8 cellular contexts compared by ENCODE assay signal in genomic region chr9:21995652-21996275, GRCh38. TPM values are rescaled to one million over a fixed set of nuclear protein-coding genes. Genes with fewer than 3 reads are reported as not detected.
A peak's percentile ranks its signal among the peaks of the same experiment; 100 is the strongest.
DNase-seq lines count a peak whose midpoint lies in the region; ATAC-seq, FAIRE-seq and TF ChIP-seq lines count a peak whose summit lies in the region.

No MANE protein-coding gene starts in this region.

- no TSS peak for BruUV-seq in GM12878 (replicated peaks; lab: Mats Ljungman, UMichigan)

- H3K4me3 ChIP-seq in GM12878 (peak overlapping the region; percentile 89), iPS-20b (ENCODE audit: low read length) (peak overlapping the region; percentile 80), skeletal muscle satellite cell (ENCODE audit: low read length) (peak overlapping the region; percentile 90)

- 18% methylated on average over 51 of the region's 51 CpGs for WGBS in GM12878 (ENCODE audit: insufficient coverage, insufficient replicate concordance, low lambda C conversion rate, missing lambda C conversion rate)

- H3K4me1 ChIP-seq in GM12878 (ENCODE audit: control insufficient read depth, insufficient read depth, low read length) (peaks cover 4% of the 10 kb centered on the region; the same call in 1 of the 2 replicates), iPS-20b (ENCODE audit: insufficient read depth, low read length) (peaks cover 16% of the 10 kb centered on the region), skeletal muscle satellite cell (ENCODE audit: control insufficient read depth, insufficient read depth, low read length) (peaks cover 26% of the 10 kb centered on the region)

- no peaks in the 10 kb centered on the region for H3K27me3 ChIP-seq in GM12878 (replicated peaks in 1 of 2; ENCODE audit: control insufficient read depth in 2 of 2, insufficient read depth in 2 of 2, low read length in 1 of 2)
- peaks cover 99% of the 10 kb centered on the region for H3K27me3 ChIP-seq in iPS-20b (ENCODE audit: insufficient read depth, low read length)
- no peaks in the 10 kb centered on the region for H3K27me3 ChIP-seq in skeletal muscle satellite cell (ENCODE audit: control insufficient read depth, insufficient read depth, low read length)

- TF ChIP-seq CTCF in GM12878 (IDR thresholded peaks at IDR 0.05 in 2 of 3, conservative IDR thresholded peaks at IDR 0.05 in 1 of 3; ENCODE audit: control insufficient read depth in 2 of 3, extremely low read depth in 1 of 3, insufficient read depth in 1 of 3, low read depth in 3 of 3, low read length in 3 of 3): peak in 2 of 3 experiments; percentile 12 to 30; a peak in 4 of 6 replicates

- ATAC-seq in GM21390 (IDR thresholded peaks at IDR 0.05; ENCODE audit: unreplicated experiment): peak; percentile 27
- ATAC-seq in GM12878: peak; percentile 29

- H3K36me3 ChIP-seq in GM12878 (ENCODE audit: control insufficient read depth in 2 of 2, insufficient read depth in 2 of 2, low read length in 1 of 2) (no peaks in the 10 kb centered on the region), iPS-20b (ENCODE audit: insufficient read depth, low read depth, low read length) (no peaks in the 10 kb centered on the region), skeletal muscle satellite cell (ENCODE audit: insufficient read depth, low read length) (no peaks in the 10 kb centered on the region)

- RAD21 ChIA-PET in GM12878 (lab: Charles Lee; ENCODE audit: unreplicated experiment): interaction anchor here (1.4 to 1.9 kb wide), 3 partner anchors 9 to 182 kb away, joined by 3 to 6 read pairs (median 4); partner anchors contain the start of gene CDKN2B

- no peak for TF ChIP-seq POLR2A in GM12878 (IDR thresholded peaks at IDR 0.05; ENCODE audit: low read depth, low read length)

- CTCF ChIA-PET in GM12878 (lab: Yijun Ruan, JAX): interaction anchor here (0.6 to 7.9 kb wide), 5 partner anchors 12 to 1110 kb away, joined by 3 to 54 read pairs (median 4); partner anchors contain the start of gene CDKN2B

- H3K9me3 ChIP-seq in GM12878 (replicated peaks; ENCODE audit: control insufficient read depth, insufficient read depth, low read length): no peaks in the 10 kb centered on the region
- H3K9me3 ChIP-seq in iPS-20b (ENCODE audit: insufficient read depth, low read depth, low read length): no peaks in the 10 kb centered on the region
- H3K9me3 ChIP-seq in skeletal muscle satellite cell (replicated peaks; ENCODE audit: low read length): no peaks in the 10 kb centered on the region

- SMC1A ChIA-PET in GM12878 (lab: Charles Lee; ENCODE audit: uncharacterized antibody, unreplicated experiment): interaction anchor here (3.8 kb wide), 1 partner anchor 13 kb away, joined by 16 read pairs; the partner anchor contains the start of gene CDKN2B

- H2AFZ ChIP-seq in GM12878 (ENCODE audit: control insufficient read depth, low read depth, low read length): peak overlapping the region; percentile 93

- TF ChIP-seq EP300 in GM12878 (IDR thresholded peaks at IDR 0.05; ENCODE audit: borderline replicate concordance in 1 of 2, control insufficient read depth in 1 of 2, low read depth in 2 of 2, low read length in 2 of 2): no peak

- no peaks in the 10 kb centered on the region for H4K20me1 ChIP-seq in GM12878 (ENCODE audit: control insufficient read depth, insufficient read depth)

- POLR2A ChIA-PET in GM12878 (lab: Charles Lee): no interaction called here

- DNase-seq in COLO668 (lab: John Stamatoyannopoulos, UW; ENCODE audit: unreplicated experiment) (peak; percentile 60), NCI-H69 (lab: John Stamatoyannopoulos, UW) (peak; percentile 84), GM12878 (ENCODE audit: low read depth, low spot score) (no peak), OCI-M2 (lab: John Stamatoyannopoulos, UW; ENCODE audit: unreplicated experiment) (no peak), activated gamma-delta T cell (lab: John Stamatoyannopoulos, UW) (no peak)

- H3K27ac ChIP-seq in GM12878 (ENCODE audit: control insufficient read depth, insufficient read depth) (peak overlapping the region; percentile 91; the same call in 1 of the 2 replicates), iPS-20b (ENCODE audit: low read length) (no peak overlapping the region)

- H3K79me2 ChIP-seq in GM12878 (ENCODE audit: control insufficient read depth, insufficient read depth, low read length): peaks cover 29% of the 10 kb centered on the region

- TF ChIP-seq RAD21 in GM12878 (IDR thresholded peaks at IDR 0.05; ENCODE audit: insufficient read depth, low read depth, low read length): no peak

- H3K4me2 ChIP-seq in GM12878 (ENCODE audit: control insufficient read depth, insufficient read depth) (peak overlapping the region; percentile 96), skeletal muscle satellite cell (ENCODE audit: low read length) (peak overlapping the region; percentile 83)

- FAIRE-seq in GM12878 (lab: Jason Lieb, UNC): no peak

- H3K9ac ChIP-seq in GM12878 (ENCODE audit: control insufficient read depth, insufficient read depth, low read length): peak overlapping the region; percentile 69
- no peak overlapping the region for H3K9ac ChIP-seq in iPS-20b (ENCODE audit: low read depth, low read length)
- peak overlapping the region; percentile 89 for H3K9ac ChIP-seq in skeletal muscle satellite cell (ENCODE audit: low read depth, low read length)

- intact Hi-C loops in GM12878 (cut with micrococcal nuclease; ENCODE audit: unreplicated experiment): no loop called here

- in situ Hi-C loops in GM12878 (cut with MboI): no loop called here

TF ChIP-seq in GM12878, 131 proteins besides CTCF, POLR2A, EP300 and RAD21 (continues in another document):
- TF ChIP-seq RUNX3 (IDR thresholded peaks at IDR 0.05; ENCODE audit: low read length) (peak; percentile 27), SUZ12 (IDR thresholded peaks at IDR 0.05; ENCODE audit: unreplicated experiment) (peak; percentile 54), CBFB (IDR thresholded peaks at IDR 0.05; ENCODE audit: low read depth) (0 out of 2 replicates have a peak, but pooled peaks have one; percentile 16), ZNF384 (IDR thresholded peaks at IDR 0.05; ENCODE audit: borderline replicate concordance, low read depth, low read length) (no peak)

RNA-seq across cellular contexts. Expression of gene CDKN2B-AS1, which starts 1.2 kb away (rescaled TPM):
- 2.9 and 3.3 TPM in 2 replicates for total RNA-seq in GM12878 (2013; cell fraction: nucleolus; rRNA removed)
- total RNA-seq in GM12878 (2014; rRNA removed) (1.0 and 2.0 TPM in 2 replicates), GM12878 (2014; rRNA removed; fragmentation: Illumina TruSeq; extraction: Trizol) (1.5 and 1.7 TPM in 2 replicates), GM12878 (2021) (0.98 and 1.3 TPM in 2 replicates)
- polyA plus RNA-seq in GM12878 (2011; ENCODE audit: low read depth): 0.49 TPM
- polyA plus RNA-seq in GM12878 (2011; rRNA removed) (1.5 and 1.9 TPM in 2 replicates), GM12878 (2014; fragmentation: Illumina TruSeq; extraction: Trizol) (0.38 and 0.69 TPM in 2 replicates), GM12878 (2014; fragmentation: Nextera tagmentation; extraction: Ambion mirVana) (under 1 TPM in 1 of 2 experiments, not detected in 1; 0.22 TPM), GM12878 (2014; rRNA removed) (2.1 and 2.2 TPM in 2 replicates), GM12878 (2016; fragmentation: Nextera tagmentation; extraction: Ambion mirVana) (under 1 TPM; 0.66 to 0.88 TPM)
- 0.55 and 0.94 TPM in 2 replicates for polyA plus RNA-seq in GM12878 (2011; cell fraction: cytosol; rRNA removed)
- polyA plus RNA-seq in GM12878 (2011; cell fraction: nucleus; rRNA removed): 3.2 and 3.3 TPM in 2 replicates
- 0.54 and 0.67 TPM in 2 replicates for polyA plus RNA-seq in GM12878 (2012)
- polyA minus RNA-seq in GM12878 (2011; rRNA and poly(A)+ RNA removed): 1.8 and 2.3 TPM in 2 replicates
- polyA minus RNA-seq in GM12878 (2011; cell fraction: cytosol; rRNA and poly(A)+ RNA removed): 0.73 TPM in 1 of 2 replicates, not detected in the other
- polyA minus RNA-seq in GM12878 (2011; cell fraction: nucleus; rRNA and poly(A)+ RNA removed): 3.9 and 7.8 TPM in 2 replicates
- 3.3 and 3.5 TPM in 2 replicates for total RNA-seq in skeletal muscle satellite cell (2012; rRNA removed)

RNA-seq across cellular contexts. Expression of gene CDKN2A, which starts 1.6 kb away (rescaled TPM):
- 4.5 and 7.0 TPM in 2 replicates for total RNA-seq in GM12878 (2013; cell fraction: nucleolus; rRNA removed)
- total RNA-seq in GM12878 (2014; rRNA removed) (29.0 and 34.5 TPM in 2 replicates), GM12878 (2014; rRNA removed; fragmentation: Illumina TruSeq; extraction: Trizol) (5.6 and 6.1 TPM in 2 replicates), GM12878 (2021) (28.0 and 30.6 TPM in 2 replicates)
- polyA plus RNA-seq in GM12878 (2011; ENCODE audit: low read depth): 3.2 TPM
- polyA plus RNA-seq in GM12878 (2011; rRNA removed) (5.3 and 6.3 TPM in 2 replicates), GM12878 (2014; fragmentation: Illumina TruSeq; extraction: Trizol) (3.9 and 8.8 TPM in 2 replicates), GM12878 (2014; fragmentation: Nextera tagmentation; extraction: Ambion mirVana) (1 to 10 TPM in 1 of 2 experiments, under 1 TPM in 1; 0.84 to 2.3 TPM), GM12878 (2014; rRNA removed) (40.1 and 48.7 TPM in 2 replicates), GM12878 (2016; fragmentation: Nextera tagmentation; extraction: Ambion mirVana) (10 to 100 TPM; 32.1 to 41.2 TPM)
- polyA plus RNA-seq in GM12878 (2011; cell fraction: cytosol; rRNA removed): 10.1 and 22.5 TPM in 2 replicates
- 13.3 and 21.0 TPM in 2 replicates for polyA plus RNA-seq in GM12878 (2011; cell fraction: nucleus; rRNA removed)
- polyA plus RNA-seq in GM12878 (2012): 20.0 and 21.9 TPM in 2 replicates
- 2.9 and 3.0 TPM in 2 replicates for polyA minus RNA-seq in GM12878 (2011; rRNA and poly(A)+ RNA removed)
- 5.7 and 6.1 TPM in 2 replicates for polyA minus RNA-seq in GM12878 (2011; cell fraction: cytosol; rRNA and poly(A)+ RNA removed)
- 4.4 and 11.1 TPM in 2 replicates for polyA minus RNA-seq in GM12878 (2011; cell fraction: nucleus; rRNA and poly(A)+ RNA removed)
- 51.5 and 56.1 TPM in 2 replicates for total RNA-seq in skeletal muscle satellite cell (2012; rRNA removed)

RNA-seq across cellular contexts. Expression of gene CDKN2B, which starts 13.3 kb away (rescaled TPM):
- not detected in 2 replicates for total RNA-seq in GM12878 (2013; cell fraction: nucleolus; rRNA removed)
- total RNA-seq in GM12878 (2014; rRNA removed) (0.06 and 0.22 TPM in 2 replicates), GM12878 (2014; rRNA removed; fragmentation: Illumina TruSeq; extraction: Trizol) (0.09 and 0.14 TPM in 2 replicates), GM12878 (2021) (0.15 and 0.19 TPM in 2 replicates)
- 0.08 TPM for polyA plus RNA-seq in GM12878 (2011; ENCODE audit: low read depth)
- polyA plus RNA-seq in GM12878 (2011; rRNA removed) (0.03 TPM in 1 of 2 replicates, not detected in the other), GM12878 (2014; fragmentation: Illumina TruSeq; extraction: Trizol) (0.03 and 0.06 TPM in 2 replicates), GM12878 (2014; fragmentation: Nextera tagmentation; extraction: Ambion mirVana) (under 1 TPM; 0.04 to 0.08 TPM), GM12878 (2014; rRNA removed) (0.16 and 0.47 TPM in 2 replicates), GM12878 (2016; fragmentation: Nextera tagmentation; extraction: Ambion mirVana) (under 1 TPM in 1 of 2 experiments, not detected in 1; 0.13 TPM)
- 0.03 and 0.12 TPM in 2 replicates for polyA plus RNA-seq in GM12878 (2011; cell fraction: cytosol; rRNA removed)
- polyA plus RNA-seq in GM12878 (2011; cell fraction: nucleus; rRNA removed): 0.07 and 0.19 TPM in 2 replicates
- 0.20 and 0.27 TPM in 2 replicates for polyA plus RNA-seq in GM12878 (2012)
- 0.07 TPM in 1 of 2 replicates, not detected in the other for polyA minus RNA-seq in GM12878 (2011; rRNA and poly(A)+ RNA removed)
- polyA minus RNA-seq in GM12878 (2011; cell fraction: cytosol; rRNA and poly(A)+ RNA removed): not detected in 2 replicates
- not detected in 2 replicates for polyA minus RNA-seq in GM12878 (2011; cell fraction: nucleus; rRNA and poly(A)+ RNA removed)
- total RNA-seq in skeletal muscle satellite cell (2012; rRNA removed): 6.6 and 15.7 TPM in 2 replicates

Comparison
In these comparisons a context has a peak if more than half of its experiments do, and no peak if none do; other contexts are left out.
1. DNase-seq: peak in COLO668 (single experiment) and NCI-H69 (single experiment); none in GM12878 (single experiment), OCI-M2 (single experiment) and activated gamma-delta T cell (single experiment).
2. Peak in every context shown above with its lines, with median percentiles within 50 percentile points of each other: H3K4me3 ChIP-seq.